21 cellular contexts compared by ENCODE assay signal in genomic region chrX:41092776-41093175, GRCh38. TPM values are rescaled to one million over a fixed set of nuclear protein-coding genes. Genes with fewer than 3 reads are reported as not detected.
A peak's percentile ranks its signal among the peaks of the same experiment; 100 is the strongest.
DNase-seq lines count a peak whose midpoint lies in the region; ATAC-seq and TF ChIP-seq lines count a peak whose summit lies in the region.
"Had no signal": no experiment of that assay in that cellular context is flagged by ENCODE, and none has a peak within 500 bp of the region (broad histone marks: within the 10 kb centered on the region; RNA-seq: fewer than 3 reads in every experiment).

No MANE protein-coding gene starts in this region.

- no peaks in the 10 kb centered on the region for H3K36me3 ChIP-seq in CD8-positive, alpha-beta T cell (ENCODE audit: insufficient read depth, low read length)
- no peaks in the 10 kb centered on the region for H3K36me3 ChIP-seq in neural progenitor cell
- H3K36me3 ChIP-seq: BE2C had no signal

- peaks cover 100% of the 10 kb centered on the region for H3K79me2 ChIP-seq in neural progenitor cell (ENCODE audit: low read depth)

- H3K9me3 ChIP-seq in CD8-positive, alpha-beta T cell (ENCODE audit: low read length): no peaks in the 10 kb centered on the region
- no peaks in the 10 kb centered on the region for H3K9me3 ChIP-seq in neural progenitor cell (ENCODE audit: low read depth)
- H3K9me3 ChIP-seq: BE2C, Caco-2, SJCRH30 had no signal

- H3F3A ChIP-seq in neural progenitor cell (ENCODE audit: low read depth): peaks cover 26% of the 10 kb centered on the region

- H3K9ac ChIP-seq in neural progenitor cell: no peak overlapping the region
- H3K9ac ChIP-seq: GM23248 had no signal

- H3K4me1 ChIP-seq in CD8-positive, alpha-beta T cell (ENCODE audit: insufficient read depth, low read length): peaks cover 87% of the 10 kb centered on the region
- peaks cover 52% of the 10 kb centered on the region for H3K4me1 ChIP-seq in neural progenitor cell
- H3K4me1 ChIP-seq: SJCRH30 had no signal

- POLR2A ChIA-PET in CD8-positive, alpha-beta T cell (lab: Charles Lee): no interaction called here
- POLR2A ChIA-PET in HEK293T (lab: Yijun Ruan, JAX) (interaction anchor here (0.6 kb wide), 1 partner anchor 441 kb away, joined by 3 read pairs; no protein-coding TSS in a partner anchor), WTC11 (lab: Charles Lee) (no interaction called here)

- intact Hi-C loops in CD8-positive, alpha-beta T cell (cut with DNase I, micrococcal nuclease): loop anchor here in 1 of 2 experiments (2.0 kb wide), 1 partner anchor 14 kb away; no protein-coding TSS in a partner anchor

- CTCF ChIA-PET in CD8-positive, alpha-beta T cell (lab: Charles Lee): interaction anchor here (1.2 kb wide), 1 partner anchor 22 kb away, joined by 4 read pairs; no protein-coding TSS in a partner anchor
- CTCF ChIA-PET in HEK293T (lab: Yijun Ruan, JAX) (no interaction called here), WTC11 (lab: Charles Lee) (no interaction called here)

- peak overlapping the region; percentile 8 for H3K4me3 Mint-ChIP-seq in CD8-positive, alpha-beta T cell
- H3K4me3 Mint-ChIP-seq in WTC11 (peak overlapping the region; percentile 37), neural progenitor cell (no peak overlapping the region), glutamatergic neuron (ENCODE audit: unreplicated experiment) (no peak overlapping the region)

- ATAC-seq in CD8-positive, alpha-beta T cell: no peak
- ATAC-seq in WTC11: no peak
- no peak for ATAC-seq in GM19023 (IDR thresholded peaks at IDR 0.05; ENCODE audit: unreplicated experiment)
- ATAC-seq: HCT116, T-cell had no signal

- no peaks in the 10 kb centered on the region for H3K27me3 ChIP-seq in CD8-positive, alpha-beta T cell (ENCODE audit: insufficient read depth, low read length)
- H3K27me3 ChIP-seq in neural progenitor cell: no peaks in the 10 kb centered on the region
- H3K27me3 ChIP-seq: BE2C, SJCRH30 had no signal

- H3K27ac ChIP-seq in CD8-positive, alpha-beta T cell (ENCODE audit: low read depth, low read length): no peak overlapping the region
- H3K27ac ChIP-seq in neural progenitor cell: peak overlapping the region; percentile 23
- H3K27ac ChIP-seq: SJCRH30 had no signal

- no peaks in the 10 kb centered on the region for H3K27me3 Mint-ChIP-seq in CD8-positive, alpha-beta T cell (ENCODE audit: low read depth)
- H3K27me3 Mint-ChIP-seq in WTC11 (ENCODE audit: low read depth) (no peaks in the 10 kb centered on the region), neural progenitor cell (ENCODE audit: insufficient read depth, low read depth) (no peaks in the 10 kb centered on the region), glutamatergic neuron (ENCODE audit: unreplicated experiment) (no peaks in the 10 kb centered on the region)

- peaks cover 100% of the 10 kb centered on the region for H4K20me1 ChIP-seq in neural progenitor cell (ENCODE audit: low read depth)

- H3K9me3 Mint-ChIP-seq in CD8-positive, alpha-beta T cell: no peaks in the 10 kb centered on the region
- no peaks in the 10 kb centered on the region for H3K9me3 Mint-ChIP-seq in WTC11
- no peaks in the 10 kb centered on the region for H3K9me3 Mint-ChIP-seq in neural progenitor cell
- peaks cover 5% of the 10 kb centered on the region for H3K9me3 Mint-ChIP-seq in glutamatergic neuron (ENCODE audit: unreplicated experiment)
- H3K9me3 Mint-ChIP-seq: T-cell had no signal

- TF ChIP-seq CTCF in CD8-positive, alpha-beta T cell (IDR thresholded peaks at IDR 0.05): no peak
- TF ChIP-seq CTCF in WTC11 (IDR thresholded peaks at IDR 0.05) (no peak), neural progenitor cell (IDR thresholded peaks at IDR 0.05) (no peak), glutamatergic neuron (IDR thresholded peaks at IDR 0.05; ENCODE audit: partially characterized antibody, unreplicated experiment) (no peak)

- H3K4me1 Mint-ChIP-seq in CD8-positive, alpha-beta T cell (ENCODE audit: low read depth): peaks cover 87% of the 10 kb centered on the region
- peaks cover 77% of the 10 kb centered on the region for H3K4me1 Mint-ChIP-seq in WTC11
- peaks cover 30% of the 10 kb centered on the region for H3K4me1 Mint-ChIP-seq in neural progenitor cell
- H3K4me1 Mint-ChIP-seq in glutamatergic neuron (ENCODE audit: low read depth, unreplicated experiment): peaks cover 27% of the 10 kb centered on the region

- H3K4me2 ChIP-seq in neural progenitor cell: no peak overlapping the region

- H2AFZ ChIP-seq in neural progenitor cell (replicated peaks): no peak overlapping the region
- H2AFZ ChIP-seq: GM23248 had no signal

- H3K36me3 Mint-ChIP-seq in CD8-positive, alpha-beta T cell: peaks cover 16% of the 10 kb centered on the region
- H3K36me3 Mint-ChIP-seq in WTC11: peaks cover 19% of the 10 kb centered on the region
- H3K36me3 Mint-ChIP-seq in neural progenitor cell: peaks cover 10% of the 10 kb centered on the region
- no peaks in the 10 kb centered on the region for H3K36me3 Mint-ChIP-seq in glutamatergic neuron (ENCODE audit: unreplicated experiment)

- H3K4me3 ChIP-seq in CD8-positive, alpha-beta T cell (ENCODE audit: low read depth, low read length): no peak overlapping the region
- no peak overlapping the region for H3K4me3 ChIP-seq in neural progenitor cell
- H3K4me3 ChIP-seq: GM23248, SJCRH30 had no signal

- DNase-seq in CD8-positive, alpha-beta T cell: no peak
- DNase-seq in HEK293T (ENCODE audit: extremely low spot score) (no peak), WTC11 (ENCODE audit: low spot score) (no peak), neural progenitor cell (ENCODE audit: low spot score) (no peak), glutamatergic neuron (no peak)
- no peak for DNase-seq in activated CD8-positive, alpha-beta memory T cell treated with anti-CD3 and anti-CD28 coated beads for 24 hours
- DNase-seq: BE2C, Caco-2, DMS153, GM23248, KBM-7, NCI-H1092, NCI-H1436, NCI-H2029, NCI-H345, NCI-H524 treated with DMSO at 0.1 percent for 48 hours, NCI-H82, SJCRH30, T-cell had no signal

- no peak overlapping the region for H3K27ac Mint-ChIP-seq in CD8-positive, alpha-beta T cell
- no peak overlapping the region for H3K27ac Mint-ChIP-seq in WTC11
- no peak overlapping the region for H3K27ac Mint-ChIP-seq in neural progenitor cell
- H3K27ac Mint-ChIP-seq in glutamatergic neuron (ENCODE audit: unreplicated experiment): no peak overlapping the region
- H3K27ac Mint-ChIP-seq: T-cell had no signal

TF ChIP-seq in HEK293T, 16 proteins besides CTCF, POLR2A, EP300 and RAD21:
- TF ChIP-seq, protein P1, sequence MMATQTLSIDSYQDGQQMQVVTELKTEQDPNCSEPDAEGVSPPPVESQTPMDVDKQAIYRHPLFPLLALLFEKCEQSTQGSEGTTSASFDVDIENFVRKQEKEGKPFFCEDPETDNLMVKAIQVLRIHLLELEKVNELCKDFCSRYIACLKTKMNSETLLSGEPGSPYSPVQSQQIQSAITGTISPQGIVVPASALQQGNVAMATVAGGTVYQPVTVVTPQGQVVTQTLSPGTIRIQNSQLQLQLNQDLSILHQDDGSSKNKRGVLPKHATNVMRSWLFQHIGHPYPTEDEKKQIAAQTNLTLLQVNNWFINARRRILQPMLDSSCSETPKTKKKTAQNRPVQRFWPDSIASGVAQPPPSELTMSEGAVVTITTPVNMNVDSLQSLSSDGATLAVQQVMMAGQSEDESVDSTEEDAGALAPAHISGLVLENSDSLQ (IDR thresholded peaks at IDR 0.05): peak; percentile 45
- no peak for TF ChIP-seq ZNF384 (IDR thresholded peaks at IDR 0.05)

TF ChIP-seq in WTC11, 78 proteins besides CTCF, POLR2A, EP300 and RAD21 (continues in another document):
- no peak for TF ChIP-seq CREB1 (CRISPR knock-in tag; IDR thresholded peaks at IDR 0.05)
- no peak for TF ChIP-seq ZNF219 (CRISPR knock-in tag; IDR thresholded peaks at IDR 0.05; ENCODE audit: borderline replicate concordance)
- TF ChIP-seq ZMAT4 (CRISPR knock-in tag; IDR thresholded peaks at IDR 0.05): no peak
- TF ChIP-seq PRDM15 (CRISPR knock-in tag; IDR thresholded peaks at IDR 0.05): no peak
- TF ChIP-seq SMAD3 (CRISPR knock-in tag; IDR thresholded peaks at IDR 0.05; ENCODE audit: borderline replicate concordance): no peak
- no peak for TF ChIP-seq GRHL2 (CRISPR knock-in tag; IDR thresholded peaks at IDR 0.05; ENCODE audit: insufficient replicate concordance, severe bottlenecking)
- TF ChIP-seq IRF2 (CRISPR knock-in tag; IDR thresholded peaks at IDR 0.05; ENCODE audit: borderline replicate concordance, low read depth): no peak
- TF ChIP-seq PRRX2 (CRISPR knock-in tag; IDR thresholded peaks at IDR 0.05): no peak
- no peak for TF ChIP-seq NFATC4 (CRISPR knock-in tag; IDR thresholded peaks at IDR 0.05)

RNA-seq across cellular contexts. Expression of gene USP9X, which starts 7.5 kb away (rescaled TPM):
- 10 to 100 TPM; 90.3 to 93.2 TPM for total RNA-seq in CD8-positive, alpha-beta T cell
- 163 to 177 TPM (median 175 TPM) in 3 replicates for total RNA-seq in WTC11 (2021)
- total RNA-seq in neural progenitor cell (ENCODE audit: low replicate concordance): 92.5 and 115 TPM in 2 replicates
- total RNA-seq in glutamatergic neuron (ENCODE audit: unreplicated experiment): 120 TPM

Comparison
In these comparisons a context has a peak if more than half of its experiments do, and no peak if none do; other contexts are left out.
1. H3K4me3 Mint-ChIP-seq: peak in CD8-positive, alpha-beta T cell (single experiment) and WTC11 (single experiment); none in neural progenitor cell (single experiment) and glutamatergic neuron (single experiment).